Comparison of ENCODE assay signal across 9 cellular contexts in the genomic region with DNA sequence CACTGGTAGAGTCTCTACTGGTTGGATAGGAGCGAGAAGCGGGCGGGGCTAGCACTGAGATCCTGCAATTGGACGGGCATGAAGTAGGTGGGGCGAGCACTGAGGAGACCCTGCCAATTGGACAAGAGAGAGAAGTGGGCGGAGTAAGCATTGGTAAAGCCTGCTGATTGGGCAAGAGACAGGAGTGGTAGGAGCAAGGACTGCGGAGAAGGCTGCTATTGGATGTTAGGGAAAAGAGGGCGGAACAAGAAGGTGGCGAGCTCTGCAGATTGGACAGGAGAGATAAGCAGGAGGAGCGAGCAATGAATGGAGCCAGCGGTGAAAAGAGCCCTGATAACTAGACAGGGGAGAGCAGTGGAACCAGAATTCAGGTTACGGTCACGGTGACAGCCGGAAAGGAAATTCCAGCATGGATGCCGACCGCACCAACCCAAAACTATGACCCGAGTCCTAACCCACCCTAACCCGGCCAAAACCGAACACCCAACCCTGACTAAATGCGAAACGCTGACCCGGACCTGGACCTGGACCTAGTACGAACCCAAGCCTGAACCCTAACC. TPM values are rescaled to one million over a fixed set of nuclear protein-coding genes. Genes with fewer than 3 reads are reported as not detected.
DNase-seq lines count a peak whose midpoint lies in the region; ATAC-seq and TF ChIP-seq lines count a peak whose summit lies in the region.
"Had no signal": no experiment of that assay in that cellular context is flagged by ENCODE, and none has a peak within 500 bp of the region (broad histone marks: within the 10 kb centered on the region; RNA-seq: fewer than 3 reads in every experiment).

No MANE protein-coding gene starts in this region.

- H3K27me3 Mint-ChIP-seq in activated T-helper 17 cell treated with anti-CD3 and anti-CD28 coated beads, Interleukin-2, amount 50 U/mL, for 72 hours, result peaks cover 4% of the 10 kb centered on the region

- no peak overlapping the region for H3K27ac Mint-ChIP-seq in activated T-helper 17 cell treated with anti-CD3 and anti-CD28 coated beads, Interleukin-2, amount 50 U/mL, for 72 hours

- no peaks in the 10 kb centered on the region for H3K27me3 ChIP-seq in breast epithelium

- DNase-seq in GM12864 (ENCODE audit: low read depth) (peak; percentile 18), NCI-H2171 treated with DMSO at 0.1 percent for 48 hours (lab: John Stamatoyannopoulos, UW) (peak; percentile 73), breast epithelium (ENCODE audit: low spot score in 2 of 2) (peak; percentile 16 to 45), posterior cingulate gyrus (peak in 7 of 10 donors; percentile 5 to 72 (median 9)), globus pallidus (ENCODE audit: low spot score) (no peak)

- intact Hi-C loops in breast epithelium (cut with DNase I; ENCODE audit: low total_unique reads) (no loop called here), posterior cingulate gyrus (cut with DNase I) (no loop called here)

- no peak for TF ChIP-seq POLR2A in breast epithelium (IDR thresholded peaks at IDR 0.05)

- H3K9me3 ChIP-seq in breast epithelium, result no peaks in the 10 kb centered on the region

- no peaks in the 10 kb centered on the region for H3K4me1 ChIP-seq in breast epithelium

- no peak for ATAC-seq in activated T-helper 17 cell treated with anti-CD3 and anti-CD28 coated beads, Interleukin-2, amount 50 U/mL, for 72 hours (replicated peaks)
- ATAC-seq in GM18519 (IDR thresholded peaks at IDR 0.05; ENCODE audit: low FRiP score, unreplicated experiment) (no peak), HG02588 (IDR thresholded peaks at IDR 0.05; ENCODE audit: unreplicated experiment) (no peak)

- no peaks in the 10 kb centered on the region for H3K36me3 Mint-ChIP-seq in activated T-helper 17 cell treated with anti-CD3 and anti-CD28 coated beads, Interleukin-2, amount 50 U/mL, for 72 hours (ENCODE audit: low read depth)

- H3K4me3 Mint-ChIP-seq in activated T-helper 17 cell treated with anti-CD3 and anti-CD28 coated beads, Interleukin-2, amount 50 U/mL, for 72 hours, result no peak overlapping the region

- no peaks in the 10 kb centered on the region for H3K36me3 ChIP-seq in breast epithelium

- no peak overlapping the region for H3K27ac ChIP-seq in breast epithelium
- H3K27ac ChIP-seq: VCaP had no signal

- H3K9me3 Mint-ChIP-seq in activated T-helper 17 cell treated with anti-CD3 and anti-CD28 coated beads, Interleukin-2, amount 50 U/mL, for 72 hours, result no peaks in the 10 kb centered on the region

- no peaks in the 10 kb centered on the region for H3K4me1 Mint-ChIP-seq in activated T-helper 17 cell treated with anti-CD3 and anti-CD28 coated beads, Interleukin-2, amount 50 U/mL, for 72 hours

- TF ChIP-seq CTCF in GM12864 (IDR thresholded peaks at IDR 0.05; ENCODE audit: low read depth, low read length, missing control alignments) (no peak), breast epithelium (IDR thresholded peaks at IDR 0.05) (no peak)

- no peak overlapping the region for H3K4me3 ChIP-seq in GM12864 (ENCODE audit: low read depth, low read length)
- H3K4me3 ChIP-seq in breast epithelium, result no peak overlapping the region

RNA-seq across cellular contexts. Expression of a gene that starts 4.8 kb away (rescaled TPM):
- total RNA-seq in breast epithelium, result not detected
- total RNA-seq in activated T-helper 17 cell treated with anti-CD3 and anti-CD28 coated beads, Interleukin-2, amount 50 U/mL, for 72 hours, result not detected

RNA-seq across cellular contexts. Expression of a gene that starts 39.3 kb away (rescaled TPM):
- 10 to 100 TPM in 1 of 3 donors, 1 to 10 TPM in 2; 5.9 to 22.9 (median 6.7) TPM for total RNA-seq in breast epithelium
- 1 to 10 TPM in 1 of 2 donors, under 1 TPM in 1; 0.45 to 1.3 TPM for total RNA-seq in activated T-helper 17 cell treated with anti-CD3 and anti-CD28 coated beads, Interleukin-2, amount 50 U/mL, for 72 hours
